ENCODE assay signal across 16 cellular contexts in genomic region chr6:166929534-166930189, GRCh38. TPM values are rescaled to one million over a fixed set of nuclear protein-coding genes. Genes with fewer than 3 reads are reported as not detected.
DNase-seq lines count a peak whose midpoint lies in the region; ATAC-seq and TF ChIP-seq lines count a peak whose summit lies in the region.
"Had no signal": no experiment of that assay in that cellular context is flagged by ENCODE, and none has a peak within 500 bp of the region (broad histone marks: within the 10 kb centered on the region; RNA-seq: fewer than 3 reads in every experiment).

No MANE protein-coding gene starts in this region.

- H3K9me3 ChIP-seq in heart left ventricle (no peaks in the 10 kb centered on the region), thyroid gland (no peaks in the 10 kb centered on the region)
- H3K9me3 ChIP-seq: esophagus muscularis mucosa had no signal

- TF ChIP-seq POLR2A in heart left ventricle (IDR thresholded peaks at IDR 0.05) (no peak), thyroid gland (IDR thresholded peaks at IDR 0.05) (no peak)

- TF ChIP-seq CTCF in heart left ventricle (IDR thresholded peaks at IDR 0.05) (peak in 2 of 12 donors; percentile 12 to 21), thyroid gland (IDR thresholded peaks at IDR 0.05) (peak in 1 of 6 experiments; percentile 9)

- DNase-seq in heart left ventricle (no peak), Right ventricle myocardium inferior (ENCODE audit: missing footprints) (no peak), RKO (ENCODE audit: low spot score) (peak; percentile 6), germinal center (ENCODE audit: low spot score) (peak; percentile 29), thyroid gland (no peak), NCI-H748 (lab: John Stamatoyannopoulos, UW; ENCODE audit: unreplicated experiment) (no peak), NCI-H82 treated with DMSO at 0.1 percent for 48 hours (lab: John Stamatoyannopoulos, UW; ENCODE audit: unreplicated experiment) (no peak)
- DNase-seq: activated naive CD4-positive, alpha-beta T cell treated with anti-CD3 and anti-CD28 coated beads, Interleukin-2, amount 10 ng/mL, durations not matched to agents 7 days and 5 days; DMS79; hippocampal formation; NCI-H187 treated with DMSO at 0.1 percent for 48 hours; NCI-H526; T1000 had no signal

- intact Hi-C loops in heart left ventricle (cut with DNase I): loop anchor here in 2 of 10 donors (2.0 to 10.0 kb wide), 2 partner anchors 21 to 65 kb away; no protein-coding TSS in a partner anchor
- intact Hi-C loops in Right ventricle myocardium inferior (cut with DNase I): no loop called here
- intact Hi-C loops in thyroid gland (cut with DNase I): no loop called here

- H3K4me1 ChIP-seq in heart left ventricle (peaks cover 0 to 28% (median 8%) of the 10 kb centered on the region in 12 donors), thyroid gland (peaks cover 16 to 18% of the 10 kb centered on the region in 2 donors)

- H3K27ac ChIP-seq in heart left ventricle (peak overlapping the region in 8 of 12 donors; percentile 73 to 90 (median 81)), thyroid gland (peak overlapping the region in 2 of 3 donors; percentile 1 to 78)
- H3K27ac ChIP-seq: esophagus muscularis mucosa had no signal

- ATAC-seq in heart left ventricle (peak in 1 of 4 donors; percentile 29), Right ventricle myocardium inferior (no peak), GM21619 (IDR thresholded peaks at IDR 0.05; ENCODE audit: unreplicated experiment) (no peak)

- no peaks in the 10 kb centered on the region for H3K27me3 ChIP-seq in heart left ventricle
- H3K27me3 ChIP-seq in thyroid gland: no peaks in the 10 kb centered on the region
- H3K27me3 ChIP-seq: esophagus muscularis mucosa had no signal

- peak overlapping the region in 1 of 12 donors; percentile 3 for H3K4me3 ChIP-seq in heart left ventricle
- no peak overlapping the region for H3K4me3 ChIP-seq in thyroid gland (replicated peaks in 1 of 3)
- H3K4me3 ChIP-seq: esophagus muscularis mucosa, lung had no signal

- peaks cover 0 to 62% (median 10%) of the 10 kb centered on the region in 9 donors for H3K36me3 ChIP-seq in heart left ventricle
- H3K36me3 ChIP-seq in thyroid gland: peaks cover 0 to 4% of the 10 kb centered on the region in 2 donors

- 53 to 66% (median 56%) methylated on average over 9 of the region's 9 CpGs for WGBS in heart left ventricle, 4 donors
- 56 to 61% methylated on average over 9 of the region's 9 CpGs for WGBS in thyroid gland, 2 donors

RNA-seq across cellular contexts. Expression of gene RNASET2, which starts 26.7 kb away (rescaled TPM):
- total RNA-seq in heart left ventricle: 10 to 100 TPM in 7 of 9 donors, 1 to 10 TPM in 2; 7.9 to 76.0 (median 13.5) TPM
- 10 to 100 TPM in 1 of 2 donors, 1 to 10 TPM in 1; 5.7 to 18.3 TPM for polyA plus RNA-seq in heart left ventricle
- total RNA-seq in Right ventricle myocardium inferior: 16.4 TPM
- total RNA-seq in thyroid gland: 100 to 1,000 TPM in 2 of 4 donors, 10 to 100 TPM in 2; 51.6 to 138 (median 109) TPM

Comparison
In these comparisons a context has a peak if more than half of its experiments do, and no peak if none do; other contexts are left out.
1. DNase-seq: peak in RKO (single experiment) and germinal center (single experiment); none in heart left ventricle (0 of 5), Right ventricle myocardium inferior (single experiment), thyroid gland (0 of 2), NCI-H748 (single experiment) and NCI-H82 treated with DMSO at 0.1 percent for 48 hours (single experiment).